Comparison of ENCODE assay signal across 22 cellular contexts in genomic region chr1:116129537-116129936, GRCh38. TPM values are rescaled to one million over a fixed set of nuclear protein-coding genes. Genes with fewer than 3 reads are reported as not detected.
DNase-seq lines count a peak whose midpoint lies in the region; ATAC-seq, FAIRE-seq and TF ChIP-seq lines count a peak whose summit lies in the region.
"Had no signal": no experiment of that assay in that cellular context is flagged by ENCODE, and none has a peak within 500 bp of the region (broad histone marks: within the 10 kb centered on the region; RNA-seq: fewer than 3 reads in every experiment).

No MANE protein-coding gene starts in this region.

- no peak overlapping the region for H3K4me3 ChIP-seq in astrocyte (ENCODE audit: insufficient read depth, low read depth, low read length)
- H3K4me3 ChIP-seq in mesendoderm (ENCODE audit: low read length) = no peak overlapping the region
- H3K4me3 ChIP-seq: HAP-1 had no signal

- ATAC-seq in stimulated activated naive CD8-positive, alpha-beta T cell treated with anti-CD3 and anti-CD28 coated beads, Interleukin-15, amount 100 ng/mL, for 72 hours = no peak

- no peak for FAIRE-seq in astrocyte (lab: Jason Lieb, UNC)
- FAIRE-seq: GM12891, GM18507, H54 had no signal

- H3K27ac Mint-ChIP-seq in activated naive CD4-positive, alpha-beta T cell treated with anti-CD3 and anti-CD28 coated beads for 36 hours = peak overlapping the region; percentile 15
- peak overlapping the region; percentile 17 for H3K27ac Mint-ChIP-seq in stimulated activated naive CD8-positive, alpha-beta T cell treated with anti-CD3 and anti-CD28 coated beads, Interleukin-15, Interleukin-2, amounts not matched to agents 100 ng/mL and 50 ng/mL, for 24 hours
- no peak overlapping the region for H3K27ac Mint-ChIP-seq in stimulated activated naive CD8-positive, alpha-beta T cell treated with anti-CD3 and anti-CD28 coated beads, Interleukin-15, amount 100 ng/mL, for 72 hours
- H3K27ac Mint-ChIP-seq in astrocyte (ENCODE audit: unreplicated experiment) (peak overlapping the region; percentile 48), progenitor cell of endocrine pancreas (no peak overlapping the region)
- H3K27ac Mint-ChIP-seq: HFFc6 had no signal

- no peak overlapping the region for H3K4ac ChIP-seq in mesendoderm (ENCODE audit: low read depth, low read length)

- H3K36me3 ChIP-seq in astrocyte (ENCODE audit: insufficient read depth, low read length) (no peaks in the 10 kb centered on the region), mesendoderm (ENCODE audit: control insufficient read depth, insufficient read depth, low read length) (no peaks in the 10 kb centered on the region)
- H3K36me3 ChIP-seq: HAP-1 had no signal

- no peak for DNase-seq in activated naive CD4-positive, alpha-beta T cell treated with anti-CD3 and anti-CD28 coated beads for 36 hours
- no peak for DNase-seq in activated naive CD4-positive, alpha-beta T cell (lab: John Stamatoyannopoulos, UW)
- no peak for DNase-seq in stimulated activated naive CD8-positive, alpha-beta T cell treated with anti-CD3 and anti-CD28 coated beads, Interleukin-15, amount 100 ng/mL, for 72 hours
- DNase-seq in astrocyte (ENCODE audit: low read depth) (no peak), mesendoderm (no peak), NCI-H82 treated with DMSO at 0.1 percent for 48 hours (lab: John Stamatoyannopoulos, UW; ENCODE audit: unreplicated experiment) (no peak), progenitor cell of endocrine pancreas (ENCODE audit: low spot score, unreplicated experiment) (no peak)
- DNase-seq: C1 segment of cervical spinal cord; Calu3; CD4-positive, alpha-beta memory T cell; COR-L47; DMS53; GF-D8; GOT3; HFFc6 had no signal

- H2AK5ac ChIP-seq in mesendoderm (ENCODE audit: low read length) = no peak overlapping the region

- H3K18ac ChIP-seq in mesendoderm (ENCODE audit: low read length) = no peak overlapping the region

- 100% methylated on average over 1 of the region's 6 CpGs for WGBS in mesendoderm (ENCODE audit: extremely low coverage, insufficient coverage, low lambda C conversion rate)

- H3K4me1 ChIP-seq in astrocyte (ENCODE audit: insufficient read depth, low read length) (no peaks in the 10 kb centered on the region), mesendoderm (ENCODE audit: control insufficient read depth, low read depth, low read length) (no peaks in the 10 kb centered on the region)

- H3K79me2 ChIP-seq in astrocyte (ENCODE audit: insufficient read depth, low read length) (no peaks in the 10 kb centered on the region), mesendoderm (ENCODE audit: control insufficient read depth, insufficient read depth, low read length) (no peaks in the 10 kb centered on the region)

- CTCF ChIA-PET in activated naive CD4-positive, alpha-beta T cell treated with anti-CD3 and anti-CD28 coated beads for 36 hours (lab: Charles Lee) = interaction anchor here (1.1 kb wide), 1 partner anchor 9 kb away, joined by 3 read pairs; no protein-coding TSS in a partner anchor

- no peak overlapping the region for H3K4me2 ChIP-seq in astrocyte (ENCODE audit: low read length)
- no peak overlapping the region for H3K4me2 ChIP-seq in mesendoderm (ENCODE audit: low read length)

- H3K79me1 ChIP-seq in mesendoderm (ENCODE audit: low read length) = no peaks in the 10 kb centered on the region

- no peak overlapping the region for H2BK120ac ChIP-seq in mesendoderm (ENCODE audit: low read depth, low read length)

- TF ChIP-seq CTCF in astrocyte (IDR thresholded peaks at IDR 0.05; ENCODE audit: insufficient read depth, low read depth, low read length) (no peak), progenitor cell of endocrine pancreas (IDR thresholded peaks at IDR 0.05; ENCODE audit: unreplicated experiment) (no peak)

- H3K9me3 ChIP-seq in astrocyte (ENCODE audit: insufficient read depth, low read depth, low read length) = no peaks in the 10 kb centered on the region
- H3K9me3 ChIP-seq: HAP-1 had no signal

- no peak overlapping the region for H3K4me3 Mint-ChIP-seq in activated naive CD4-positive, alpha-beta T cell treated with anti-CD3 and anti-CD28 coated beads for 36 hours
- no peak overlapping the region for H3K4me3 Mint-ChIP-seq in stimulated activated naive CD8-positive, alpha-beta T cell treated with anti-CD3 and anti-CD28 coated beads, Interleukin-15, Interleukin-2, amounts not matched to agents 100 ng/mL and 50 ng/mL, for 24 hours
- H3K4me3 Mint-ChIP-seq in stimulated activated naive CD8-positive, alpha-beta T cell treated with anti-CD3 and anti-CD28 coated beads, Interleukin-15, amount 100 ng/mL, for 72 hours = no peak overlapping the region
- no peak overlapping the region for H3K4me3 Mint-ChIP-seq in astrocyte (ENCODE audit: unreplicated experiment)
- H3K4me3 Mint-ChIP-seq in progenitor cell of endocrine pancreas (ENCODE audit: low read depth) = no peak overlapping the region
- H3K4me3 Mint-ChIP-seq: CD4-positive, alpha-beta memory T cell; HFFc6 had no signal

- peaks cover 2% of the 10 kb centered on the region for H3K27me3 Mint-ChIP-seq in activated naive CD4-positive, alpha-beta T cell treated with anti-CD3 and anti-CD28 coated beads for 36 hours (ENCODE audit: low read depth)
- peaks cover 17% of the 10 kb centered on the region for H3K27me3 Mint-ChIP-seq in stimulated activated naive CD8-positive, alpha-beta T cell treated with anti-CD3 and anti-CD28 coated beads, Interleukin-15, Interleukin-2, amounts not matched to agents 100 ng/mL and 50 ng/mL, for 24 hours
- no peaks in the 10 kb centered on the region for H3K27me3 Mint-ChIP-seq in stimulated activated naive CD8-positive, alpha-beta T cell treated with anti-CD3 and anti-CD28 coated beads, Interleukin-15, amount 100 ng/mL, for 72 hours
- H3K27me3 Mint-ChIP-seq in astrocyte (ENCODE audit: low read depth, unreplicated experiment) = peaks cover 7% of the 10 kb centered on the region
- H3K27me3 Mint-ChIP-seq in progenitor cell of endocrine pancreas = peaks cover 4% of the 10 kb centered on the region

- no peak overlapping the region for H2AFZ ChIP-seq in astrocyte (ENCODE audit: low read depth, low read length)

- no peak overlapping the region for H2BK5ac ChIP-seq in mesendoderm (ENCODE audit: low read length)

- no peak overlapping the region for H2BK15ac ChIP-seq in mesendoderm (replicated peaks; ENCODE audit: low read depth)

- intact Hi-C loops in activated naive CD4-positive, alpha-beta T cell treated with anti-CD3 and anti-CD28 coated beads for 36 hours (cut with micrococcal nuclease) = no loop called here

- H3K4me1 Mint-ChIP-seq in activated naive CD4-positive, alpha-beta T cell treated with anti-CD3 and anti-CD28 coated beads for 36 hours (ENCODE audit: low read depth) = peaks cover 39% of the 10 kb centered on the region
- peaks cover 49% of the 10 kb centered on the region for H3K4me1 Mint-ChIP-seq in stimulated activated naive CD8-positive, alpha-beta T cell treated with anti-CD3 and anti-CD28 coated beads, Interleukin-15, Interleukin-2, amounts not matched to agents 100 ng/mL and 50 ng/mL, for 24 hours (ENCODE audit: low read depth)
- peaks cover 53% of the 10 kb centered on the region for H3K4me1 Mint-ChIP-seq in stimulated activated naive CD8-positive, alpha-beta T cell treated with anti-CD3 and anti-CD28 coated beads, Interleukin-15, amount 100 ng/mL, for 72 hours
- peaks cover 2% of the 10 kb centered on the region for H3K4me1 Mint-ChIP-seq in astrocyte (ENCODE audit: low read depth, unreplicated experiment)
- H3K4me1 Mint-ChIP-seq in progenitor cell of endocrine pancreas (ENCODE audit: low read depth) = peaks cover 18% of the 10 kb centered on the region

- H3K9ac ChIP-seq in astrocyte (ENCODE audit: low read length) (no peak overlapping the region), mesendoderm (ENCODE audit: low read length) (no peak overlapping the region)

- H3K23ac ChIP-seq in mesendoderm (ENCODE audit: low read length) = no peak overlapping the region

- peaks cover 52% of the 10 kb centered on the region for H3K27me3 ChIP-seq in astrocyte (ENCODE audit: insufficient read depth, low read length)
- H3K27me3 ChIP-seq in mesendoderm (ENCODE audit: insufficient read depth, low read length, poor library complexity) = no peaks in the 10 kb centered on the region

- H3K56ac ChIP-seq in mesendoderm (ENCODE audit: low read length) = peak overlapping the region; percentile 22

- H3K9me3 Mint-ChIP-seq in activated naive CD4-positive, alpha-beta T cell treated with anti-CD3 and anti-CD28 coated beads for 36 hours = no peaks in the 10 kb centered on the region
- H3K9me3 Mint-ChIP-seq in stimulated activated naive CD8-positive, alpha-beta T cell treated with anti-CD3 and anti-CD28 coated beads, Interleukin-15, Interleukin-2, amounts not matched to agents 100 ng/mL and 50 ng/mL, for 24 hours = no peaks in the 10 kb centered on the region
- no peaks in the 10 kb centered on the region for H3K9me3 Mint-ChIP-seq in stimulated activated naive CD8-positive, alpha-beta T cell treated with anti-CD3 and anti-CD28 coated beads, Interleukin-15, amount 100 ng/mL, for 72 hours
- H3K9me3 Mint-ChIP-seq in astrocyte (ENCODE audit: unreplicated experiment) (no peaks in the 10 kb centered on the region), progenitor cell of endocrine pancreas (ENCODE audit: low read depth) (no peaks in the 10 kb centered on the region)
- H3K9me3 Mint-ChIP-seq: CD4-positive, alpha-beta memory T cell; HFFc6 had no signal

- H4K5ac ChIP-seq in mesendoderm (ENCODE audit: low read length) = no peak overlapping the region

- H4K8ac ChIP-seq in mesendoderm (ENCODE audit: low read depth, low read length) = no peak overlapping the region

- no peaks in the 10 kb centered on the region for H4K20me1 ChIP-seq in astrocyte (ENCODE audit: insufficient read depth, low read length)

- no peaks in the 10 kb centered on the region for H3K36me3 Mint-ChIP-seq in activated naive CD4-positive, alpha-beta T cell treated with anti-CD3 and anti-CD28 coated beads for 36 hours (ENCODE audit: low read depth)
- H3K36me3 Mint-ChIP-seq in stimulated activated naive CD8-positive, alpha-beta T cell treated with anti-CD3 and anti-CD28 coated beads, Interleukin-15, Interleukin-2, amounts not matched to agents 100 ng/mL and 50 ng/mL, for 24 hours (ENCODE audit: low read depth) = no peaks in the 10 kb centered on the region
- peaks cover 2% of the 10 kb centered on the region for H3K36me3 Mint-ChIP-seq in astrocyte (ENCODE audit: low read depth, unreplicated experiment)
- H3K36me3 Mint-ChIP-seq in progenitor cell of endocrine pancreas (ENCODE audit: insufficient read depth) = no peaks in the 10 kb centered on the region
- H3K36me3 Mint-ChIP-seq: CD4-positive, alpha-beta memory T cell had no signal

- H3K27ac ChIP-seq in astrocyte (ENCODE audit: low read depth, low read length) (no peak overlapping the region), mesendoderm (ENCODE audit: low read depth, low read length) (no peak overlapping the region)

RNA-seq across cellular contexts. Expression of gene MAB21L3, which starts 18.3 kb away (rescaled TPM):
- total RNA-seq in activated naive CD4-positive, alpha-beta T cell treated with anti-CD3 and anti-CD28 coated beads for 36 hours = not detected
- total RNA-seq in astrocyte = 0.34 and 0.38 TPM in 2 replicates
- polyA plus RNA-seq in mesendoderm (2013, experiment 1 of 2) = not detected
- polyA plus RNA-seq in mesendoderm (2013, experiment 2 of 2) = 0.01 TPM
- not detected in 2 replicates for total RNA-seq in progenitor cell of endocrine pancreas
- total RNA-seq: A172; CD4-positive, alpha-beta memory T cell; G401 had no signal
- polyA plus RNA-seq: CD4-positive, alpha-beta memory T cell had no signal

Comparison
In these comparisons a context has a peak if more than half of its experiments do, and no peak if none do; other contexts are left out.
1. H3K27ac Mint-ChIP-seq: peak in activated naive CD4-positive, alpha-beta T cell treated with anti-CD3 and anti-CD28 coated beads for 36 hours (single experiment), stimulated activated naive CD8-positive, alpha-beta T cell treated with anti-CD3 and anti-CD28 coated beads, Interleukin-15, Interleukin-2, amounts not matched to agents 100 ng/mL and 50 ng/mL, for 24 hours (single experiment) and astrocyte (single experiment); none in stimulated activated naive CD8-positive, alpha-beta T cell treated with anti-CD3 and anti-CD28 coated beads, Interleukin-15, amount 100 ng/mL, for 72 hours (0 of 2) and progenitor cell of endocrine pancreas (single experiment).